8 cellular contexts compared by ENCODE assay signal in the genomic region with DNA sequence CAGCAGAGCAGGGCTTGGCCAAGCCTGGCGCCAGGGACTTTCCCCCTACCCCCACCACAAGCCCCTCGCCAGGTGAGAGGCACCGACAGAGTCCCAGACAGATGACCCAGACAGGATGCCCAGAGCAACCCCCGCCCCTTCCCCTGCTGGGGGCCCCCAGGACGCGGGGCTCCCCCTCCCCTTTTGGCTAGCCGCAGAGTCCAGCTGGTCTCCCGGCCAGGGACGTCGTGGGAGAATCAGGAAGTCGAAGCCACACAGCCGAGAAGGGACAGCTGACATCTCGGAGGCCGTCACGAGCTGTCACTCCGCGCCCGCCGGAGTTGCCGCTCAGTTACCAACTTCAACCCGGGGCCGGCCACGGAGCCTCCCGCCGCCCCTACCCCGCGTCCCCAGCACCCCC.
DNase-seq lines count a peak whose midpoint lies in the region; ATAC-seq, FAIRE-seq and TF ChIP-seq lines count a peak whose summit lies in the region.
"Not testable (repeated sequence)": the region's sequence is repeated elsewhere in the genome, so short reads cannot be mapped to it uniquely, and the experiment has no call there.

No MANE protein-coding gene starts in this region.

- peaks cover 0 to 11% (median 5%) of the 10 kb centered on the region in 7 donors for H3K9me3 Mint-ChIP-seq in CD14-positive monocyte
- H3K9me3 Mint-ChIP-seq in WTC11; activated naive CD8-positive, alpha-beta T cell treated with anti-CD3 and anti-CD28 coated beads, Interleukin-2, amount 10 ng/mL, durations not matched to agents 7 days and 5 days: not testable (repeated sequence)

- intact Hi-C loops in CD14-positive monocyte (cut with micrococcal nuclease); esophagus squamous epithelium (cut with DNase I); right lobe of liver (cut with DNase I); pancreas (cut with DNase I): not testable (repeated sequence)

- not testable (repeated sequence) for H3K36me3 Mint-ChIP-seq in CD14-positive monocyte; WTC11; activated naive CD8-positive, alpha-beta T cell treated with anti-CD3 and anti-CD28 coated beads, Interleukin-2, amount 10 ng/mL, durations not matched to agents 7 days and 5 days

- peaks cover 44% of the 10 kb centered on the region for H3K27me3 ChIP-seq in HUES64 (ENCODE audit: insufficient read depth, low read length)
- H3K27me3 ChIP-seq in esophagus squamous epithelium, result peaks cover 0 to 54% (median 0%) of the 10 kb centered on the region in 4 donors
- H3K27me3 ChIP-seq in right lobe of liver; pancreas; thoracic aorta (replicated peaks; ENCODE audit: insufficient read depth): not testable (repeated sequence)

- not testable (repeated sequence) for TF ChIP-seq CTCF in CD14-positive monocyte (IDR thresholded peaks at IDR 0.05); WTC11 (IDR thresholded peaks at IDR 0.05); esophagus squamous epithelium (IDR thresholded peaks at IDR 0.05); right lobe of liver (IDR thresholded peaks at IDR 0.05); pancreas (IDR thresholded peaks at IDR 0.05); thoracic aorta (IDR thresholded peaks at IDR 0.05)

- H3K4me1 ChIP-seq in HUES64 (ENCODE audit: insufficient read depth, low read length); right lobe of liver; pancreas; thoracic aorta (ENCODE audit: control insufficient read depth in 1 of 2, low read depth in 2 of 2): not testable (repeated sequence)
- H3K4me1 ChIP-seq in esophagus squamous epithelium, result peaks cover 7 to 15% (median 8%) of the 10 kb centered on the region in 3 donors

- peak overlapping the region in 1 of 7 donors; percentile 10 for H3K27ac Mint-ChIP-seq in CD14-positive monocyte
- H3K27ac Mint-ChIP-seq in WTC11; activated naive CD8-positive, alpha-beta T cell treated with anti-CD3 and anti-CD28 coated beads, Interleukin-2, amount 10 ng/mL, durations not matched to agents 7 days and 5 days: not testable (repeated sequence)

- not testable (repeated sequence) for ATAC-seq in WTC11; activated naive CD8-positive, alpha-beta T cell treated with anti-CD3 and anti-CD28 coated beads, Interleukin-2, amount 10 ng/mL, durations not matched to agents 7 days and 5 days (ENCODE audit: low read depth); right lobe of liver; pancreas; thoracic aorta (ENCODE audit: insufficient number of reproducible peaks, low FRiP score, low read depth)

- peaks cover 30 to 47% (median 40%) of the 10 kb centered on the region in 3 donors for H3K27me3 Mint-ChIP-seq in CD14-positive monocyte (ENCODE audit: low read depth in 3 of 3)
- H3K27me3 Mint-ChIP-seq in WTC11 (ENCODE audit: low read depth), result peaks cover 62% of the 10 kb centered on the region
- H3K27me3 Mint-ChIP-seq in activated naive CD8-positive, alpha-beta T cell treated with anti-CD3 and anti-CD28 coated beads, Interleukin-2, amount 10 ng/mL, durations not matched to agents 7 days and 5 days, result peaks cover 21% of the 10 kb centered on the region

- H3K9ac ChIP-seq in HUES64 (ENCODE audit: low read depth, low read length), result not testable (repeated sequence)

- not testable (repeated sequence) for H3K27ac ChIP-seq in HUES64 (ENCODE audit: low read depth, low read length); esophagus squamous epithelium; right lobe of liver; pancreas; thoracic aorta

- not testable (repeated sequence) for TF ChIP-seq POLR2A in esophagus squamous epithelium (IDR thresholded peaks at IDR 0.05); right lobe of liver (IDR thresholded peaks at IDR 0.05)

- POLR2A ChIA-PET in WTC11 (lab: Charles Lee); activated naive CD8-positive, alpha-beta T cell treated with anti-CD3 and anti-CD28 coated beads, Interleukin-2, amount 10 ng/mL, durations not matched to agents 7 days and 5 days (lab: Charles Lee): not testable (repeated sequence)

- CTCF ChIA-PET in WTC11 (lab: Charles Lee), result interaction anchor here (0.6 to 1.6 kb wide), 4 partner anchors 94 to 518 kb away, joined by 3 to 4 read pairs (median 3); no protein-coding TSS in a partner anchor

- H3K9me3 ChIP-seq in HUES64 (ENCODE audit: insufficient read depth, low read depth, low read length); esophagus squamous epithelium; right lobe of liver; pancreas; thoracic aorta: not testable (repeated sequence)

- not testable (repeated sequence) for DNase-seq in CD14-positive monocyte (ENCODE audit: low spot score); activated naive CD8-positive, alpha-beta T cell treated with anti-CD3 and anti-CD28 coated beads, Interleukin-2, amount 10 ng/mL, durations not matched to agents 7 days and 5 days; esophagus squamous epithelium (lab: John Stamatoyannopoulos, UW); right lobe of liver; thoracic aorta (ENCODE audit: low spot score)
- DNase-seq in WTC11 (ENCODE audit: low spot score), result peak; percentile 19
- DNase-seq in pancreas, result peak in 3 of 6 donors; percentile 7 to 32 (median 15)

- H3K4me3 Mint-ChIP-seq in CD14-positive monocyte (peak overlapping the region; percentile 70 to 84), WTC11 (peak overlapping the region; percentile 83)
- peak overlapping the region; percentile 65 for H3K4me3 Mint-ChIP-seq in activated naive CD8-positive, alpha-beta T cell treated with anti-CD3 and anti-CD28 coated beads, Interleukin-2, amount 10 ng/mL, durations not matched to agents 7 days and 5 days

- 6% methylated on average over 14 of the region's 27 CpGs for WGBS in HUES64
- WGBS in esophagus squamous epithelium, 2 donors, result 11% methylated on average over 3 of the region's 27 CpGs; no CpG with 5 or more reads in 1 of the 2 donors
- whole genome bisulfite sequencing in right lobe of liver (ENCODE audit: insufficient coverage, low coverage, low lambda C conversion rate, missing lambda C conversion rate), result no CpG with 5 or more reads among the region's 27 CpGs
- 3% methylated on average over 6 to 26 of the region's 27 CpGs for WGBS in pancreas, 2 donors

- H3K4me3 ChIP-seq in HUES64 (ENCODE audit: low read length) (peak overlapping the region; percentile 36), esophagus squamous epithelium (peak overlapping the region; percentile 15 to 73 (median 50)), right lobe of liver (peak overlapping the region; percentile 29 to 37 (median 35)), pancreas (peak overlapping the region in 3 of 4 donors; percentile 15 to 58 (median 45)), thoracic aorta (peak overlapping the region; percentile 75)

- not testable (repeated sequence) for H3K4me1 Mint-ChIP-seq in CD14-positive monocyte; activated naive CD8-positive, alpha-beta T cell treated with anti-CD3 and anti-CD28 coated beads, Interleukin-2, amount 10 ng/mL, durations not matched to agents 7 days and 5 days
- peaks cover 43% of the 10 kb centered on the region for H3K4me1 Mint-ChIP-seq in WTC11

- not testable (repeated sequence) for FAIRE-seq in pancreas (lab: Jason Lieb, UNC)

- not testable (repeated sequence) for H3K36me3 ChIP-seq in HUES64 (ENCODE audit: insufficient read depth, low read length); esophagus squamous epithelium; right lobe of liver; pancreas; thoracic aorta
